2 cellular contexts compared by ENCODE assay signal in the genomic region with DNA sequence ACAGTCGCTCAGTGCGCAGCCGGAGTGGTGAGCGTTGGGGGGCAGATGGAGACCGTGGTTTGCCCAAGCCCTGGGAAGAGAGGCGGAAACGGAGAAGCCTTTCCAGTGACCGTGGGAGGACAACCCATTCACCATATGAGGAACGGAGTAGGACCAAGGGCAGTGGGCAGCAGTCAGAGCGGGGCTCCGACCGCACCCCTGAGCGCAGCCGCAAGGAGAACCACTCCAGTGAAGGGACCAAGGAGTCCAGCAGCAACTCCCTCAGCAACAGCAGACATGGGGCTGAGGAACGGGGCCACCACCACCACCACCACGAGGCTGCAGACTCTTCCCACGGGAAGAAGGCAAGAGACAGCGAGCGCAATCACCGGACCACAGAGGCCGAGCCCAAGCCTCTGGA.
TF ChIP-seq lines count a peak whose summit lies in the region.

No MANE protein-coding gene starts in this region.

TF ChIP-seq in K562, 482 proteins besides CTCF, POLR2A, EP300 and RAD21:
- no peak for TF ChIP-seq NFIC (IDR thresholded peaks at IDR 0.05)
- TF ChIP-seq RBFOX2 (IDR thresholded peaks at IDR 0.05; ENCODE audit: low read depth, low read length): peak; percentile 12
- peak; percentile 38; the same call in 1 of the 2 replicates for TF ChIP-seq POLR2G (IDR thresholded peaks at IDR 0.05; ENCODE audit: low read depth, low read length)
TF ChIP-seq in K562: peak in this region for 2.

TF ChIP-seq in neural cell, 6 proteins besides CTCF, POLR2A, EP300 and RAD21:
- TF ChIP-seq REST (IDR thresholded peaks at IDR 0.05; ENCODE audit: borderline replicate concordance) (no peak), MXI1 (conservative IDR thresholded peaks at IDR 0.05; ENCODE audit: poor library complexity, severe bottlenecking) (no peak), POLR2AphosphoS5 (IDR thresholded peaks at IDR 0.05) (no peak), EZH2 (IDR thresholded peaks at IDR 0.05; ENCODE audit: borderline replicate concordance, insufficient read depth, low read length, poor library complexity, severe bottlenecking) (no peak), TAF1 (IDR thresholded peaks at IDR 0.05; ENCODE audit: low read depth) (no peak), SMC3 (conservative IDR thresholded peaks at IDR 0.05; ENCODE audit: poor library complexity) (no peak)
TF ChIP-seq in neural cell: peak in this region for 0.
